ENCODE assay signal across 1 cellular context in the genomic region with DNA sequence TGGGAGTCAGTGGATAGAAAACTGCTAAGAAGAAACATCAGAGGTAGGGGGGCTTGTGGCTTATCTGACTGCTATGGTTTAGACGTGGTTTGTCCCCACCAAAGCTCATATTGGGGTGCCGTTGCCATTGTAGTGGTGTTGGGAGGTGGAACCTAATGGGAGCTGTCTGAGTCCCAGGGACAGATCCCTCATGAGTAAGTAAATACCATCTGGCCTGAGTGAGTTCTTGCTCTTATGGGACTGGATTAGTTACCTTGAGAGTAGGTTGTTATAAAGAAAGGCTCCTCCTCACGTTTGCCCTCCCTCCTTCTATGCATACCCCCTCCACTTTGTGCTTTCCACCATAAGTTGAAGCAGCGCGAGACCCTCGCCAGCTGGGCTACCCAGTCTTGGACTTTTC.
TF ChIP-seq lines count a peak whose summit lies in the region.

No MANE protein-coding gene starts in this region.

TF ChIP-seq in endothelial cell of umbilical vein, 7 proteins besides CTCF, POLR2A, EP300 and RAD21:
- TF ChIP-seq GATA2 (IDR thresholded peaks at IDR 0.05; ENCODE audit: insufficient read depth, insufficient read length, low read depth, low read length) (no peak), EZH2 (IDR thresholded peaks at IDR 0.05; ENCODE audit: borderline replicate concordance, low read depth, low read length, severe bottlenecking) (no peak), JUN (IDR thresholded peaks at IDR 0.05; ENCODE audit: borderline replicate concordance, insufficient read depth, insufficient read length, low read depth) (no peak), FOS (IDR thresholded peaks at IDR 0.05; ENCODE audit: borderline replicate concordance, insufficient read depth, low read length) (no peak), POLR2AphosphoS5 (IDR thresholded peaks at IDR 0.05; ENCODE audit: insufficient read depth, low read depth, low read length) (no peak), MYC (IDR thresholded peaks at IDR 0.05; ENCODE audit: low read depth, low read length) (no peak)
- TF ChIP-seq, protein P1, sequence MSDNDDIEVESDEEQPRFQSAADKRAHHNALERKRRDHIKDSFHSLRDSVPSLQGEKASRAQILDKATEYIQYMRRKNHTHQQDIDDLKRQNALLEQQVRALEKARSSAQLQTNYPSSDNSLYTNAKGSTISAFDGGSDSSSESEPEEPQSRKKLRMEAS (IDR thresholded peaks at IDR 0.05; ENCODE audit: insufficient read depth, insufficient read length), result no peak
